Comparison of ENCODE assay signal across 9 cellular contexts in genomic region chr10:72330059-72330426, GRCh38. TPM values are rescaled to one million over a fixed set of nuclear protein-coding genes. Genes with fewer than 3 reads are reported as not detected.
DNase-seq lines count a peak whose midpoint lies in the region; ATAC-seq and TF ChIP-seq lines count a peak whose summit lies in the region.
"Had no signal": no experiment of that assay in that cellular context is flagged by ENCODE, and none has a peak within 500 bp of the region (broad histone marks: within the 10 kb centered on the region; RNA-seq: fewer than 3 reads in every experiment).

No MANE protein-coding gene starts in this region.

- H3K4me1 Mint-ChIP-seq in CD4-positive, CD25-positive, alpha-beta regulatory T cell = peaks cover 20 to 81% (median 35%) of the 10 kb centered on the region in 4 donors
- peaks cover 77% of the 10 kb centered on the region for H3K4me1 Mint-ChIP-seq in osteocyte (ENCODE audit: unreplicated experiment)

- POLR2A ChIA-PET in RWPE1 (lab: Yijun Ruan, JAX; ENCODE audit: low non-redundant PET) = interaction anchor here (0.7 to 4.8 kb wide), 3 partner anchors 9 to 53 kb away, joined by 5 to 46 read pairs (median 12); no protein-coding TSS in a partner anchor

- H3K27ac Mint-ChIP-seq in CD4-positive, CD25-positive, alpha-beta regulatory T cell = peak overlapping the region; percentile 44 to 99 (median 53)
- H3K27ac Mint-ChIP-seq in osteocyte (ENCODE audit: unreplicated experiment) = peak overlapping the region; percentile 66
- H3K27ac Mint-ChIP-seq: endodermal cell had no signal

- H3K27me3 Mint-ChIP-seq in CD4-positive, CD25-positive, alpha-beta regulatory T cell = no peaks in the 10 kb centered on the region
- no peaks in the 10 kb centered on the region for H3K27me3 Mint-ChIP-seq in osteocyte (ENCODE audit: unreplicated experiment)

- H3K27me3 ChIP-seq in CD4-positive, CD25-positive, alpha-beta regulatory T cell (ENCODE audit: control insufficient read depth, insufficient read depth, low read length) = no peaks in the 10 kb centered on the region
- no peaks in the 10 kb centered on the region for H3K27me3 ChIP-seq in esophagus muscularis mucosa

- DNase-seq in CD4-positive, CD25-positive, alpha-beta regulatory T cell = no peak
- no peak for DNase-seq in RWPE1 (ENCODE audit: low spot score)
- DNase-seq in osteocyte (ENCODE audit: extremely low spot score, unreplicated experiment) = no peak
- no peak for DNase-seq in GM19238 (ENCODE audit: insufficient read length, low spot score)
- no peak for DNase-seq in esophagus muscularis mucosa (ENCODE audit: extremely low spot score)
- no peak for DNase-seq in head of caudate nucleus
- DNase-seq in stimulated activated CD4-positive, alpha-beta T cell treated with anti-CD3 and anti-CD28 coated beads, Interleukin-4, amount 100 ng/mL, for 4 hours = no peak

- TF ChIP-seq CTCF in RWPE1 (conservative IDR thresholded peaks at IDR 0.05; ENCODE audit: low read depth) = no peak
- no peak for TF ChIP-seq CTCF in osteocyte (IDR thresholded peaks at IDR 0.05)
- TF ChIP-seq CTCF in esophagus muscularis mucosa (IDR thresholded peaks at IDR 0.05) = no peak

- H3K4me3 ChIP-seq in CD4-positive, CD25-positive, alpha-beta regulatory T cell (ENCODE audit: low read depth, low read length) = no peak overlapping the region
- H3K4me3 ChIP-seq in esophagus muscularis mucosa = no peak overlapping the region

- WGBS in esophagus muscularis mucosa = 87% methylated on average over 2 of the region's 2 CpGs

- H3K36me3 Mint-ChIP-seq in CD4-positive, CD25-positive, alpha-beta regulatory T cell = no peaks in the 10 kb centered on the region
- no peaks in the 10 kb centered on the region for H3K36me3 Mint-ChIP-seq in osteocyte (ENCODE audit: unreplicated experiment)

- intact Hi-C loops in esophagus muscularis mucosa (cut with DNase I) (no loop called here), head of caudate nucleus (cut with DNase I) (loop anchor here (10.0 kb wide), 3 partner anchors 195 to 365 kb away; partner anchors contain the start of gene CHST3)

- no peaks in the 10 kb centered on the region for H3K9me3 Mint-ChIP-seq in CD4-positive, CD25-positive, alpha-beta regulatory T cell
- no peaks in the 10 kb centered on the region for H3K9me3 Mint-ChIP-seq in osteocyte (ENCODE audit: unreplicated experiment)
- H3K9me3 Mint-ChIP-seq: endodermal cell had no signal

- H3K4me1 ChIP-seq in CD4-positive, CD25-positive, alpha-beta regulatory T cell (ENCODE audit: control insufficient read depth, insufficient read depth, low read length, poor library complexity, severe bottlenecking) = peaks cover 80% of the 10 kb centered on the region
- H3K4me1 ChIP-seq in esophagus muscularis mucosa = peaks cover 78 to 83% (median 78%) of the 10 kb centered on the region in 4 donors

- TF ChIP-seq POLR2A in esophagus muscularis mucosa (IDR thresholded peaks at IDR 0.05; ENCODE audit: low read depth) = no peak

- TF ChIP-seq EP300 in esophagus muscularis mucosa (IDR thresholded peaks at IDR 0.05) = no peak

- peak overlapping the region; percentile 16 to 86 (median 70) for H3K4me3 Mint-ChIP-seq in CD4-positive, CD25-positive, alpha-beta regulatory T cell
- H3K4me3 Mint-ChIP-seq in osteocyte (ENCODE audit: unreplicated experiment) = no peak overlapping the region
- H3K4me3 Mint-ChIP-seq: endodermal cell had no signal

- no peak for ATAC-seq in CD4-positive, CD25-positive, alpha-beta regulatory T cell (ENCODE audit: low read depth in 2 of 2)

- H3K9me3 ChIP-seq in CD4-positive, CD25-positive, alpha-beta regulatory T cell (ENCODE audit: control insufficient read depth in 2 of 2, low read length in 2 of 2) = no peaks in the 10 kb centered on the region
- H3K9me3 ChIP-seq in esophagus muscularis mucosa = no peaks in the 10 kb centered on the region

- H3K36me3 ChIP-seq in CD4-positive, CD25-positive, alpha-beta regulatory T cell (ENCODE audit: control insufficient read depth, insufficient read depth, low read length) = no peaks in the 10 kb centered on the region
- peaks cover 0 to 16% (median 4%) of the 10 kb centered on the region in 4 donors for H3K36me3 ChIP-seq in esophagus muscularis mucosa

- no peak overlapping the region for H3K27ac ChIP-seq in CD4-positive, CD25-positive, alpha-beta regulatory T cell (ENCODE audit: insufficient read depth, low read length, poor library complexity, severe bottlenecking)
- H3K27ac ChIP-seq in RWPE1 (peak overlapping the region; percentile 100), cingulate gyrus (ENCODE audit: low read depth, low read length) (peak overlapping the region; percentile 58), esophagus muscularis mucosa (replicated peaks in 1 of 4) (peak overlapping the region in 1 of 4 donors; percentile 57)

- CTCF ChIA-PET in RWPE1 (lab: Yijun Ruan, JAX) = interaction anchor here (0.7 kb wide), 1 partner anchor 39 kb away, joined by 3 read pairs; no protein-coding TSS in a partner anchor

RNA-seq across cellular contexts. Expression of gene DNAJB12, which starts 24.7 kb away (rescaled TPM):
- 40.2 TPM for total RNA-seq in CD4-positive, CD25-positive, alpha-beta regulatory T cell
- polyA plus RNA-seq in CD4-positive, CD25-positive, alpha-beta regulatory T cell = 10 to 100 TPM; 17.8 to 24.4 (median 19.9) TPM
- total RNA-seq in osteocyte (42.4 and 43.0 TPM in 2 replicates), esophagus muscularis mucosa (10 to 100 TPM; 27.8 to 46.5 (median 37.8) TPM)

RNA-seq across cellular contexts. Expression of gene DDIT4, which starts 56.3 kb away (rescaled TPM):
- total RNA-seq in CD4-positive, CD25-positive, alpha-beta regulatory T cell = 403 TPM
- 100 to 1,000 TPM in 1 of 4 donors, 10 to 100 TPM in 3; 62.1 to 123 (median 76.6) TPM for polyA plus RNA-seq in CD4-positive, CD25-positive, alpha-beta regulatory T cell
- total RNA-seq in osteocyte (288 and 290 TPM in 2 replicates), esophagus muscularis mucosa (100 to 1,000 TPM in 3 of 4 donors, 10 to 100 TPM in 1; 77.4 to 247 (median 146) TPM)
